In the genomic region with DNA sequence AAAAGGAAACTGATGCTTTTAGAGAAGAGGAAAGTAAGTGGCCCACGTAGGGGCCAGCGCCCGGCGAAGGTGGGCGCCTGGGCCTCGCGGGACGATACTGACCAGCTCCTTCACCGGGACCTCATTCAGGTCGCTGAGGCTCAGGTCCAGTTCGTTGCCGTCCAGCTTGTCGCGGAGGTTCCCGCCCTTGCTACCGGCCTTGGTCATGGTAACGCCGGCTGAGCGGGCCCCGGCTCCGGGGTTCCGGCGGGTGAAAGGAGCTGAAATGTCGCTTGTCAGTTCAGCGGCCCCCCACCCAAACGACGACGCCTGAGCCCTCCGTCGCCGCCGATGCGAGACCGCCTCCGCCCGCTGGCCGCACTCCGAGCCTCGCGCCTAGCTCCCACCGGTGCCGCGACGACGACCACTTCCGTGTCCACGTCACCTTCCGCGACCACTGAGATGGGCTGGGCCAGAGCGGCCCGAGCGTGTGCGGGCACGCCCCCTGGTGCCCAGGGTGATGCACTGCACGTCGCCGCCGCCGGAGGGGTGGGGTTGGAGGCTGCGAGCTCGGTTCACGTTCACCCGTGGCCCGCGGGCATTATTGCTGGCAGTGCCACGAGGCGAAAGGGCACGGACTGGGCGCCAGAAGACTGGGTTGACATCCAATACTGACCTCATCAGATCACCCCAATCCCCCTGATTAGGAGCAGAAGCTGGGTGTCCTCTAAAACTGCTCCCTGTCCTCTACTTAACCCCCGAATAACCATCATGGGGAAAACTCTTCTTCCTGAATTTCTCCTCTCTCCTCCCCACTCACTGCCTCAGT, we compare ENCODE assay signal across 8 cellular contexts. TPM values are rescaled to one million over a fixed set of nuclear protein-coding genes. Genes with fewer than 3 reads are reported as not detected.
DNase-seq lines count a peak whose midpoint lies in the region; ATAC-seq and TF ChIP-seq lines count a peak whose summit lies in the region.

A gene (minus strand): TSS at position 413 of the 808 bp plus-strand sequence. CDS start 206 bp downstream, at position 207.

- peak within 1 kb of the TSS; percentile 83 for H4K8ac ChIP-seq in trophoblast cell (ENCODE audit: low read depth, low read length)

- H3K9me3 Mint-ChIP-seq in activated naive CD8-positive, alpha-beta T cell treated with anti-CD3 and anti-CD28 coated beads, Interleukin-2, amount 50 U/mL, for 24 hours: no peaks in the 10 kb centered on the region

- H3K79me2 ChIP-seq in trophoblast cell (ENCODE audit: control insufficient read depth, insufficient read depth, low read length, poor library complexity): peaks cover 15% of the 10 kb centered on the region

- TF ChIP-seq EP300 in tibial nerve (IDR thresholded peaks at IDR 0.05): peak; percentile 56 to 81

- H3K4me1 ChIP-seq in cardiac muscle cell (ENCODE audit: low read depth): peaks cover 10% of the 10 kb centered on the region
- H3K4me1 ChIP-seq in trophoblast cell (ENCODE audit: control insufficient read depth in 1 of 2, insufficient read depth in 2 of 2, low read length in 2 of 2): peaks cover 2 to 16% of the 10 kb centered on the region in 2 experiments
- H3K4me1 ChIP-seq in tibial nerve: peaks cover 0 to 30% (median 21%) of the 10 kb centered on the region in 4 donors

- peak; percentile 95 for ATAC-seq in HG02610 (IDR thresholded peaks at IDR 0.05; ENCODE audit: unreplicated experiment)
- ATAC-seq in activated naive CD8-positive, alpha-beta T cell treated with anti-CD3 and anti-CD28 coated beads, Interleukin-2, amount 50 U/mL, for 24 hours: peak; percentile 97

- H3K27me3 ChIP-seq in cardiac muscle cell (no peaks in the 10 kb centered on the region), trophoblast cell (ENCODE audit: insufficient read depth, low read length) (no peaks in the 10 kb centered on the region), tibial nerve (no peaks in the 10 kb centered on the region)

- H3K27ac ChIP-seq in cardiac muscle cell (peak within 1 kb of the TSS; percentile 48), trophoblast cell (ENCODE audit: low read depth, low read length) (no peak within 1 kb of the TSS), tibial nerve (peak within 1 kb of the TSS; percentile 23 to 89 (median 80))

- H3K4me3 ChIP-seq in cardiac muscle cell: peak within 1 kb of the TSS; percentile 95
- peak within 1 kb of the TSS; percentile 81 for H3K4me3 ChIP-seq in trophoblast cell (ENCODE audit: low read depth, low read length)
- peak within 1 kb of the TSS; percentile 82 to 98 (median 87) for H3K4me3 ChIP-seq in tibial nerve

- H3K36me3 ChIP-seq in cardiac muscle cell (peaks cover 17% of the 10 kb centered on the region), trophoblast cell (ENCODE audit: control insufficient read depth in 1 of 2, insufficient read depth in 2 of 2, low read length in 2 of 2) (peaks cover 19 to 30% of the 10 kb centered on the region in 2 experiments), tibial nerve (peaks cover 0 to 27% (median 0%) of the 10 kb centered on the region in 3 donors)

- TF ChIP-seq CTCF in GM12873 (IDR thresholded peaks at IDR 0.05; ENCODE audit: insufficient read depth, low read depth, low read length, missing control alignments) (peak; percentile 99), cardiac muscle cell (IDR thresholded peaks at IDR 0.05; ENCODE audit: low read depth, low read length) (peak; percentile 88), tibial nerve (IDR thresholded peaks at IDR 0.05) (peak; percentile 95 to 100 (median 97))

- peak within 1 kb of the TSS; percentile 95 for H3K4me3 Mint-ChIP-seq in activated naive CD8-positive, alpha-beta T cell treated with anti-CD3 and anti-CD28 coated beads, Interleukin-2, amount 50 U/mL, for 24 hours

- TF ChIP-seq POLR2A in tibial nerve (IDR thresholded peaks at IDR 0.05): peak; percentile 31 to 51

- peak within 1 kb of the TSS; percentile 93 for H4K91ac ChIP-seq in trophoblast cell (ENCODE audit: low read depth, low read length)

- peak within 1 kb of the TSS; percentile 96 for H3K4me2 ChIP-seq in trophoblast cell (ENCODE audit: low read length)

- peak within 1 kb of the TSS; percentile 73 for H4K12ac ChIP-seq in trophoblast cell (ENCODE audit: low read depth, low read length)

- H3K14ac ChIP-seq in trophoblast cell (ENCODE audit: low read length): peak within 1 kb of the TSS; percentile 75

- H3K9me3 ChIP-seq in cardiac muscle cell (ENCODE audit: low read depth): no peaks in the 10 kb centered on the region
- H3K9me3 ChIP-seq in trophoblast cell (ENCODE audit: insufficient read depth, low read depth, low read length): peaks cover 3% of the 10 kb centered on the region
- no peaks in the 10 kb centered on the region for H3K9me3 ChIP-seq in tibial nerve

- H3K4ac ChIP-seq in trophoblast cell (ENCODE audit: low read depth, low read length): peak within 1 kb of the TSS; percentile 90

- H3K27me3 Mint-ChIP-seq in activated naive CD8-positive, alpha-beta T cell treated with anti-CD3 and anti-CD28 coated beads, Interleukin-2, amount 50 U/mL, for 24 hours: no peaks in the 10 kb centered on the region

- peak within 1 kb of the TSS; percentile 75 for H3K9ac ChIP-seq in trophoblast cell (ENCODE audit: low read length)

- peak within 1 kb of the TSS; percentile 85 for H2AK5ac ChIP-seq in trophoblast cell (ENCODE audit: low read length)

- H3K36me3 Mint-ChIP-seq in activated naive CD8-positive, alpha-beta T cell treated with anti-CD3 and anti-CD28 coated beads, Interleukin-2, amount 50 U/mL, for 24 hours (ENCODE audit: low read depth): peaks cover 38% of the 10 kb centered on the region

- H2AFZ ChIP-seq in trophoblast cell (ENCODE audit: insufficient read depth, low read length, poor library complexity): peak within 1 kb of the TSS; percentile 27

- H3K23ac ChIP-seq in trophoblast cell (ENCODE audit: low read length): no peak within 1 kb of the TSS

- peak within 1 kb of the TSS; percentile 74 for H3K18ac ChIP-seq in trophoblast cell (ENCODE audit: low read length)

- DNase-seq in NCI-H1092 (lab: John Stamatoyannopoulos, UW): peak; percentile 63
- peak; percentile 78 for DNase-seq in SW480 (ENCODE audit: low spot score)
- DNase-seq in activated naive CD8-positive, alpha-beta T cell treated with anti-CD3 and anti-CD28 coated beads, Interleukin-2, amount 50 U/mL, for 24 hours: peak; percentile 96
- peak; percentile 89 for DNase-seq in cardiac muscle cell (ENCODE audit: low read depth in 1 of 2, low spot score in 1 of 2)
- peak; percentile 73 to 91 for DNase-seq in trophoblast cell
- peak; percentile 72 to 83 for DNase-seq in tibial nerve (ENCODE audit: low spot score in 2 of 2)

- peaks cover 25% of the 10 kb centered on the region for H3K4me1 Mint-ChIP-seq in activated naive CD8-positive, alpha-beta T cell treated with anti-CD3 and anti-CD28 coated beads, Interleukin-2, amount 50 U/mL, for 24 hours

- peak within 1 kb of the TSS; percentile 51 for H2BK5ac ChIP-seq in trophoblast cell (ENCODE audit: low read depth, low read length, poor library complexity)

- H3K27ac Mint-ChIP-seq in activated naive CD8-positive, alpha-beta T cell treated with anti-CD3 and anti-CD28 coated beads, Interleukin-2, amount 50 U/mL, for 24 hours: peak within 1 kb of the TSS; percentile 93

- no CpG with 5 or more reads among the region's 70 CpGs for WGBS in trophoblast cell (ENCODE audit: extremely low coverage, insufficient coverage, insufficient read length)
- WGBS in tibial nerve, 2 donors: 1 to 3% methylated on average over 43 to 45 of the region's 70 CpGs

- peaks cover 9% of the 10 kb centered on the region for H3K79me1 ChIP-seq in trophoblast cell (ENCODE audit: low read length)

- H2BK12ac ChIP-seq in trophoblast cell (ENCODE audit: low read length): peak within 1 kb of the TSS; percentile 51

- H2BK120ac ChIP-seq in trophoblast cell (ENCODE audit: insufficient read depth, low read length, poor library complexity): peak within 1 kb of the TSS; percentile 65

RNA-seq across cellular contexts. Expression of the gene that starts here (rescaled TPM):
- 60.3 and 66.7 TPM in 2 replicates for total RNA-seq in cardiac muscle cell
- 47.0 and 58.9 TPM in 2 replicates for polyA plus RNA-seq in cardiac muscle cell
- 135 and 138 TPM in 2 replicates for polyA plus RNA-seq in trophoblast cell (2013)
- total RNA-seq in tibial nerve: 10 to 100 TPM; 26.0 to 72.6 (median 36.3) TPM
